ENCODE assay signal across 9 cellular contexts in genomic region chr12:113271853-113272561, GRCh38. TPM values are rescaled to one million over a fixed set of nuclear protein-coding genes. Genes with fewer than 3 reads are reported as not detected.
DNase-seq lines count a peak whose midpoint lies in the region; ATAC-seq and TF ChIP-seq lines count a peak whose summit lies in the region.
"Had no signal": no experiment of that assay in that cellular context is flagged by ENCODE, and none has a peak within 500 bp of the region (broad histone marks: within the 10 kb centered on the region; RNA-seq: fewer than 3 reads in every experiment).

No MANE protein-coding gene starts in this region.

- H3K9me3 ChIP-seq in BE2C: no peaks in the 10 kb centered on the region
- H3K9me3 ChIP-seq in naive thymus-derived CD4-positive, alpha-beta T cell (ENCODE audit: control insufficient read depth in 2 of 3, low read length in 3 of 3): no peaks in the 10 kb centered on the region
- H3K9me3 ChIP-seq in aorta (ENCODE audit: control insufficient read depth, low read length): no peaks in the 10 kb centered on the region

- TF ChIP-seq CTCF in BE2C (IDR thresholded peaks at IDR 0.05; ENCODE audit: low read depth, low read length): no peak
- no peak for TF ChIP-seq CTCF in epithelial cell of proximal tubule (conservative IDR thresholded peaks at IDR 0.05; ENCODE audit: low read depth, low read length)

- peak; percentile 67 for ATAC-seq in naive thymus-derived CD4-positive, alpha-beta T cell
- peak; percentile 95 for ATAC-seq in aorta (ENCODE audit: low FRiP score)
- ATAC-seq in HG03457 (IDR thresholded peaks at IDR 0.05; ENCODE audit: unreplicated experiment): no peak
- no peak for ATAC-seq in HG03025 (IDR thresholded peaks at IDR 0.05; ENCODE audit: low FRiP score, unreplicated experiment)

- intact Hi-C loops in naive thymus-derived CD4-positive, alpha-beta T cell (cut with micrococcal nuclease): no loop called here
- intact Hi-C loops in aorta (cut with DNase I): loop anchor here (1.0 to 5.0 kb wide), 3 partner anchors 45 to 78 kb away; no protein-coding TSS in a partner anchor

- H3K4me1 ChIP-seq in BE2C (peaks cover 9% of the 10 kb centered on the region), aorta (ENCODE audit: control insufficient read depth in 1 of 2, insufficient read depth in 2 of 2, low read length in 2 of 2) (peaks cover 0 to 2% of the 10 kb centered on the region in 2 donors)
- no peaks in the 10 kb centered on the region for H3K4me1 ChIP-seq in naive thymus-derived CD4-positive, alpha-beta T cell (ENCODE audit: control insufficient read depth in 2 of 2, insufficient read depth in 2 of 2, low read length in 2 of 2)

- no peak overlapping the region for H3K4me3 Mint-ChIP-seq in naive thymus-derived CD4-positive, alpha-beta T cell
- H3K4me3 Mint-ChIP-seq: activated naive CD4-positive, alpha-beta T cell treated with anti-CD3 and anti-CD28 coated beads, Interleukin-2, amount 50 U/mL, for 24 hours had no signal

- POLR2A ChIA-PET in naive thymus-derived CD4-positive, alpha-beta T cell (lab: Charles Lee): no interaction called here

- H3K27ac ChIP-seq in naive thymus-derived CD4-positive, alpha-beta T cell (ENCODE audit: low read depth, low read length): no peak overlapping the region
- peak overlapping the region; percentile 84 to 93 for H3K27ac ChIP-seq in aorta (ENCODE audit: low read depth in 1 of 2, low read length in 2 of 2)

- H3K27me3 ChIP-seq in BE2C (no peaks in the 10 kb centered on the region), aorta (ENCODE audit: control insufficient read depth in 1 of 2, insufficient read depth in 2 of 2, low read length in 1 of 2) (no peaks in the 10 kb centered on the region)
- no peaks in the 10 kb centered on the region for H3K27me3 ChIP-seq in naive thymus-derived CD4-positive, alpha-beta T cell (ENCODE audit: control insufficient read depth in 2 of 2, insufficient read depth in 2 of 2, low read length in 2 of 2)

- H3K4me3 ChIP-seq in BE2C (ENCODE audit: low read depth, low read length) (no peak overlapping the region), epithelial cell of proximal tubule (ENCODE audit: low read depth, low read length) (no peak overlapping the region), aorta (ENCODE audit: low read length in 2 of 2) (no peak overlapping the region)
- H3K4me3 ChIP-seq in naive thymus-derived CD4-positive, alpha-beta T cell (ENCODE audit: low read length): no peak overlapping the region

- H3K27ac Mint-ChIP-seq in naive thymus-derived CD4-positive, alpha-beta T cell: peak overlapping the region in 2 of 9 donors; percentile 10 to 69
- H3K27ac Mint-ChIP-seq: activated naive CD4-positive, alpha-beta T cell treated with anti-CD3 and anti-CD28 coated beads, Interleukin-2, amount 50 U/mL, for 24 hours had no signal

- no peaks in the 10 kb centered on the region for H3K9me3 Mint-ChIP-seq in naive thymus-derived CD4-positive, alpha-beta T cell
- H3K9me3 Mint-ChIP-seq: activated naive CD4-positive, alpha-beta T cell treated with anti-CD3 and anti-CD28 coated beads, Interleukin-2, amount 50 U/mL, for 24 hours had no signal

- H3K4me1 Mint-ChIP-seq in naive thymus-derived CD4-positive, alpha-beta T cell: peaks cover under 1 to 10% (median 7%) of the 10 kb centered on the region in 7 donors
- H3K4me1 Mint-ChIP-seq: activated naive CD4-positive, alpha-beta T cell treated with anti-CD3 and anti-CD28 coated beads, Interleukin-2, amount 50 U/mL, for 24 hours had no signal

- 2 to 5% methylated on average over 12 of the region's 12 CpGs for WGBS in aorta, 2 donors

- H3K27me3 Mint-ChIP-seq in naive thymus-derived CD4-positive, alpha-beta T cell: no peaks in the 10 kb centered on the region
- H3K27me3 Mint-ChIP-seq: activated naive CD4-positive, alpha-beta T cell treated with anti-CD3 and anti-CD28 coated beads, Interleukin-2, amount 50 U/mL, for 24 hours had no signal

- peak; percentile 43 for DNase-seq in BE2C
- DNase-seq in NOMO-1 treated with DMSO at 0.1 percent for 48 hours (lab: John Stamatoyannopoulos, UW; ENCODE audit: unreplicated experiment): peak; percentile 5
- peak; percentile 23 for DNase-seq in epithelial cell of proximal tubule (ENCODE audit: low read depth)
- peak in 1 of 9 donors; percentile 35 for DNase-seq in naive thymus-derived CD4-positive, alpha-beta T cell
- peak; percentile 91 to 94 for DNase-seq in aorta
- DNase-seq in NCI-H2227 (lab: John Stamatoyannopoulos, UW; ENCODE audit: unreplicated experiment): no peak

- peaks cover 10 to 54% (median 16%) of the 10 kb centered on the region in 5 donors for H3K36me3 Mint-ChIP-seq in naive thymus-derived CD4-positive, alpha-beta T cell

- CTCF ChIA-PET in naive thymus-derived CD4-positive, alpha-beta T cell (lab: Charles Lee): no interaction called here

- peaks cover 13% of the 10 kb centered on the region for H3K36me3 ChIP-seq in BE2C
- peaks cover 0 to 79% (median 21%) of the 10 kb centered on the region in 3 experiments for H3K36me3 ChIP-seq in naive thymus-derived CD4-positive, alpha-beta T cell (ENCODE audit: control insufficient read depth in 2 of 3, insufficient read depth in 3 of 3, low read length in 3 of 3)
- H3K36me3 ChIP-seq in aorta (ENCODE audit: control insufficient read depth in 1 of 2, insufficient read depth in 2 of 2, low read length in 1 of 2): peaks cover 0 to 11% of the 10 kb centered on the region in 2 donors

RNA-seq across cellular contexts. Expression of gene TPCN1, which starts 50.7 kb away (rescaled TPM):
- polyA plus RNA-seq in BE2C (2012; ENCODE audit: insufficient read depth, insufficient read length, low read depth): 24.5 TPM
- total RNA-seq in epithelial cell of proximal tubule (16.9 and 32.0 TPM in 2 replicates), aorta (100 to 1,000 TPM in 1 of 2 donors, 10 to 100 TPM in 1; 65.9 to 128 TPM)
- total RNA-seq in naive thymus-derived CD4-positive, alpha-beta T cell: 100 to 1,000 TPM in 3 of 5 experiments, 10 to 100 TPM in 2; 49.5 to 124 (median 107) TPM
- 10 to 100 TPM; 15.3 to 31.2 TPM for polyA plus RNA-seq in naive thymus-derived CD4-positive, alpha-beta T cell
- polyA plus RNA-seq in aorta: 100 to 1,000 TPM in 1 of 2 donors, 10 to 100 TPM in 1; 21.4 to 108 TPM

Comparison
In these comparisons a context has a peak if more than half of its experiments do, and no peak if none do; other contexts are left out.
1. ATAC-seq: peak in naive thymus-derived CD4-positive, alpha-beta T cell (single experiment) and aorta (single experiment); none in HG03457 (single experiment) and HG03025 (single experiment).
2. intact Hi-C loops: an anchor here in aorta (1.0 to 5.0 kb wide); none called in naive thymus-derived CD4-positive, alpha-beta T cell.